In genomic region chr1:23362218-23362713, GRCh38 we compare ENCODE assay signal across 1 cellular context.
A peak's percentile ranks its signal among the peaks of the same experiment; 100 is the strongest.
TF ChIP-seq lines count a peak whose summit lies in the region.

No MANE protein-coding gene starts in this region.

TF ChIP-seq in HEK293, 187 proteins besides CTCF, POLR2A, EP300 and RAD21 (continued from another document):
- TF ChIP-seq ATF2 (tag by site-specific recombination; IDR thresholded peaks at IDR 0.05; ENCODE audit: low read depth) (no peak), ZNF114 (tag by site-specific recombination; IDR thresholded peaks at IDR 0.05) (no peak), PATZ1 (tag by site-specific recombination; IDR thresholded peaks at IDR 0.05) (no peak), HOXC10 (CRISPR knock-in tag; IDR thresholded peaks at IDR 0.05) (no peak), ZNF501 (tag by site-specific recombination; IDR thresholded peaks at IDR 0.05) (no peak), YY2 (tag by site-specific recombination; IDR thresholded peaks at IDR 0.05) (no peak), ZBTB49 (tag by site-specific recombination; IDR thresholded peaks at IDR 0.05; ENCODE audit: low read depth) (no peak), MYNN (tag by site-specific recombination; IDR thresholded peaks at IDR 0.05; ENCODE audit: borderline replicate concordance) (no peak), ZNF580 (tag by site-specific recombination; IDR thresholded peaks at IDR 0.05) (no peak), ZNF521 (tag by site-specific recombination; IDR thresholded peaks at IDR 0.05) (no peak), ZNF280D (tag by site-specific recombination; IDR thresholded peaks at IDR 0.05) (peak; percentile 98), ZNF157 (tag by site-specific recombination; IDR thresholded peaks at IDR 0.05) (no peak), ZNF626 (tag by site-specific recombination; IDR thresholded peaks at IDR 0.05) (peak; percentile 73; the same call in 1 of the 2 replicates), ZNF777 (tag by site-specific recombination; IDR thresholded peaks at IDR 0.05; ENCODE audit: borderline replicate concordance) (no peak), ZNF488 (tag by site-specific recombination; IDR thresholded peaks at IDR 0.05) (no peak), ZEB2 (tag by site-specific recombination; IDR thresholded peaks at IDR 0.05) (no peak), ZNF391 (tag by site-specific recombination; IDR thresholded peaks at IDR 0.05; ENCODE audit: borderline replicate concordance, low read depth) (no peak), OVOL3 (tag by site-specific recombination; IDR thresholded peaks at IDR 0.05) (no peak), ZNF548 (tag by site-specific recombination; IDR thresholded peaks at IDR 0.05) (no peak), ZNF473 (tag by site-specific recombination; IDR thresholded peaks at IDR 0.05) (no peak), ZNF837 (tag by site-specific recombination; IDR thresholded peaks at IDR 0.05) (no peak), ZNF280C (tag by site-specific recombination; IDR thresholded peaks at IDR 0.05) (0 out of 2 replicates have a peak, but pooled peaks have one; percentile 53), GLI2 (tag by site-specific recombination; IDR thresholded peaks at IDR 0.05; ENCODE audit: borderline replicate concordance, low read depth) (no peak), WT1 (tag by site-specific recombination; IDR thresholded peaks at IDR 0.05) (no peak), SETDB1 (IDR thresholded peaks at IDR 0.05; ENCODE audit: insufficient read length, low read length) (peak; percentile 100), ZNF529 (tag by site-specific recombination; IDR thresholded peaks at IDR 0.05; ENCODE audit: insufficient replicate concordance) (peak; percentile 15)
